ENCODE assay signal across 27 cellular contexts in the genomic region with DNA sequence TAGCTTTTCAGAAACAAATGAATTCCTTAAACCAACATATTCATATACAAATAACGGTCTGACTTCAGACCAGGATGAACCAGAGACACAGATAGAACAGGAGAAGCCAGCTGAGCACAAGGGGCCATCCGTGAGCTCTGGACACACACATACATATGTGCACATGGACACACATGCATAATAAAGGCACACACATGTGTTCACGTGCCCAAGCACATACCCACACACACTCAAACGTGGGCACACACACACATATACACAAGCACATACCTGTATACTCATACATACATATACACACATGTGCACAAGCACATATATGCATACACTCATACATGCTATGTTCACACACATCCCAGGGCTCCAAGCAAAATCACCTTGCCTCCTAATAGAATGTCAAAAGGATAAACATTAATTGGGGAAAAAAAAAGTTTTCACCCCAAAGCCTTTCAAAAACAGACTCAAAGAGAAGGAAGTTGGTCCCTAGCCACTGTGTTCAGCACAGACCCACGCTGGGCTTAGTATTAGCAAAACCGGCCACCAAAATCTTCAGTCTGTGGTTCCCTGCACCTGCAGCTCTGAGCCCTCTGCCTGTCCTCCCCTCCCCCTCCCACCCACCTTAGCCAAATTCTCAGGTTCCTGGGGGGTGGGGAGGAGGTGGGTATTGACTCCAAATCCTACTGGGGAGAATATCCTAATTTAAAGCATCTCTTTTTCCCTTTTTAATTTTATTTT.
DNase-seq lines count a peak whose midpoint lies in the region; ATAC-seq and TF ChIP-seq lines count a peak whose summit lies in the region.
"Had no signal": no experiment of that assay in that cellular context is flagged by ENCODE, and none has a peak within 500 bp of the region (broad histone marks: within the 10 kb centered on the region; RNA-seq: fewer than 3 reads in every experiment).

No MANE protein-coding gene starts in this region.

- no peak for TF ChIP-seq CTCF in CD14-positive monocyte (IDR thresholded peaks at IDR 0.05)

- ATAC-seq in HG02885 (IDR thresholded peaks at IDR 0.05; ENCODE audit: poor library complexity, unreplicated experiment) (peak; percentile 50), GM19324 (IDR thresholded peaks at IDR 0.05; ENCODE audit: low FRiP score, unreplicated experiment) (no peak), HG02981 (IDR thresholded peaks at IDR 0.05; ENCODE audit: unreplicated experiment) (no peak)
- ATAC-seq: activated naive CD8-positive, alpha-beta T cell treated with anti-CD3 and anti-CD28 coated beads, Interleukin-2, amount 50 U/mL, for 24 hours; body of pancreas; esophagus mucosa; gastrocnemius medialis had no signal

- peaks cover 3 to 17% (median 12%) of the 10 kb centered on the region in 3 donors for H3K27me3 Mint-ChIP-seq in CD14-positive monocyte (ENCODE audit: low read depth in 3 of 3)

- H3K4me1 Mint-ChIP-seq in CD14-positive monocyte, result peaks cover 11% of the 10 kb centered on the region
- H3K4me1 Mint-ChIP-seq: activated naive CD8-positive, alpha-beta T cell treated with anti-CD3 and anti-CD28 coated beads, Interleukin-2, amount 50 U/mL, for 24 hours had no signal

- no peak overlapping the region for H3K27ac Mint-ChIP-seq in CD14-positive monocyte
- H3K27ac Mint-ChIP-seq: activated CD4-positive, alpha-beta memory T cell treated with anti-CD3 and anti-CD28 coated beads for 36 hours; activated naive CD8-positive, alpha-beta T cell treated with anti-CD3 and anti-CD28 coated beads, Interleukin-2, amount 50 U/mL, for 24 hours; CD4-positive, alpha-beta T cell had no signal

- H3K36me3 ChIP-seq in ectodermal cell (ENCODE audit: control insufficient read depth, insufficient read depth, low read length), result no peaks in the 10 kb centered on the region
- H3K36me3 ChIP-seq: stomach had no signal

- peaks cover 16% of the 10 kb centered on the region for H3K4me1 ChIP-seq in ectodermal cell (ENCODE audit: control insufficient read depth, insufficient read depth, low read length)
- H3K4me1 ChIP-seq: body of pancreas, gastrocnemius medialis, stomach had no signal

- H3K36me3 Mint-ChIP-seq in CD14-positive monocyte, result no peaks in the 10 kb centered on the region
- H3K36me3 Mint-ChIP-seq: activated CD4-positive, alpha-beta memory T cell treated with anti-CD3 and anti-CD28 coated beads for 36 hours had no signal

- intact Hi-C loops in CD14-positive monocyte (cut with micrococcal nuclease), result no loop called here
- intact Hi-C loops in posterior vena cava (cut with DNase I), result no loop called here

- no peaks in the 10 kb centered on the region for H3K27me3 ChIP-seq in ectodermal cell (ENCODE audit: control insufficient read depth, insufficient read depth, low read length, poor library complexity, severe bottlenecking)
- H3K27me3 ChIP-seq: body of pancreas, gastrocnemius medialis, stomach had no signal

- peaks cover 0 to under 1% (median 0%) of the 10 kb centered on the region in 7 donors for H3K9me3 Mint-ChIP-seq in CD14-positive monocyte
- H3K9me3 Mint-ChIP-seq: activated CD4-positive, alpha-beta memory T cell treated with anti-CD3 and anti-CD28 coated beads for 36 hours; activated naive CD8-positive, alpha-beta T cell treated with anti-CD3 and anti-CD28 coated beads, Interleukin-2, amount 50 U/mL, for 24 hours; CD4-positive, alpha-beta T cell; type B pancreatic cell had no signal

- H3K27ac ChIP-seq in ectodermal cell (ENCODE audit: insufficient read depth, low read depth, low read length, poor library complexity, severe bottlenecking), result peak overlapping the region; percentile 87
- H3K27ac ChIP-seq: body of pancreas, gastrocnemius medialis, KMS-11, stomach had no signal

- no peaks in the 10 kb centered on the region for H3K9me3 ChIP-seq in ectodermal cell (ENCODE audit: control insufficient read depth, low read length)
- H3K9me3 ChIP-seq: body of pancreas, gastrocnemius medialis, stomach had no signal

- DNase-seq in CD14-positive monocyte (ENCODE audit: low spot score) (peak; percentile 5), posterior vena cava (ENCODE audit: low spot score) (peak; percentile 14), islet precursor cell (no peak), DMS79 treated with DMSO at 0.1 percent for 48 hours (lab: John Stamatoyannopoulos, UW) (no peak)
- DNase-seq: activated CD4-positive, alpha-beta memory T cell treated with anti-CD3 and anti-CD28 coated beads for 36 hours; activated CD4-positive, CD25-positive, alpha-beta regulatory T cell; activated naive CD8-positive, alpha-beta T cell treated with anti-CD3 and anti-CD28 coated beads, Interleukin-2, amount 50 U/mL, for 24 hours; body of pancreas; CD4-positive, alpha-beta T cell; DMS 273 treated with DMSO at 0.1 percent for 48 hours; effector CD8-positive, alpha-beta T cell; gastrocnemius medialis; GOT3; kidney glomerular epithelial cell; NCI-H1694 treated with DMSO at 0.1 percent for 48 hours; NCI-H748 treated with DMSO at 0.1 percent for 48 hours; nucleus accumbens; OCI-M1; stimulated activated CD4-positive, alpha-beta T cell treated with anti-CD3 and anti-CD28 coated beads, Interleukin-4, amount 100 ng/mL, for 24 hours; stomach had no signal

- no peak overlapping the region for H3K4me3 Mint-ChIP-seq in CD14-positive monocyte
- H3K4me3 Mint-ChIP-seq: activated CD4-positive, alpha-beta memory T cell treated with anti-CD3 and anti-CD28 coated beads for 36 hours; activated naive CD8-positive, alpha-beta T cell treated with anti-CD3 and anti-CD28 coated beads, Interleukin-2, amount 50 U/mL, for 24 hours; CD4-positive, alpha-beta T cell; type B pancreatic cell had no signal

- 47 to 53% methylated on average over 6 of the region's 6 CpGs for WGBS in ectodermal cell, 2 experiments

- no peak overlapping the region for H3K4me3 ChIP-seq in ectodermal cell (ENCODE audit: insufficient read depth, low read depth, low read length)
- H3K4me3 ChIP-seq: body of pancreas, gastrocnemius medialis, stomach had no signal

Comparison
In these comparisons a context has a peak if more than half of its experiments do, and no peak if none do; other contexts are left out.
1. DNase-seq: peak in CD14-positive monocyte (single experiment) and posterior vena cava (single experiment); none in islet precursor cell (single experiment) and DMS79 treated with DMSO at 0.1 percent for 48 hours (single experiment).